10 cellular contexts compared by ENCODE assay signal in the genomic region with DNA sequence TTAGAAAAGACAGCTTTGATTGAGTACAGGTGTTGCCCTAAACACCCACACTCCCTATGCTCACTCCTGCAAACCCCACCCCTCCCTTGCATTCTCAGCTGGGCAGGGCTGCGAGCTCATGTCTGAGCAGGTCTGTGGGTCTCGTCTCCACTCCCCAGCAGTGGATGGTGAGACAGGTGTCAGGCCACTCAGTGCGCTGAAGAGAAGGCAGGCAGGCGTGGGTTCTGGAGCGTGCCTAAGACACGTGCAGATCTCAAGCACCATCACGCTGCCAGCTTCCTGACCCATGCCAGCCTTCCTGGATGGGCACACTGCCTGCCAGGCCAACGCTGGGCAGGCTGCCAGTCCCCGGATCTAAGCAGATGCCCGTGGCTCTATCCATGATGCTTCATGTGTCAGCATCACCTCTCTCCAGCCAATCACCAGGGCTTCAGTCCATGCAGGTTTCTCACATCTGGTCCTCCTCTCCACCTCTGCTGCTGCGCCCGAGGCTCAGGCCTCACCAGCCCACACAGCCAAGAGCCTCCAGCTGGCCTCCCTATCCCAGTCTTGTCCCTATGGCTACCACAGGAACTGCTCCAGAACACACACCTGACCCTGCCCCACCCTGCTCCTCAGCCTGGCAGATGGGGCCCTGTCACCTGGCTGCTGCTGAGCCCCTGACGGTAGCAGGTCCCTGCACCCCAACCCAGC. TPM values are rescaled to one million over a fixed set of nuclear protein-coding genes. Genes with fewer than 3 reads are reported as not detected.
A peak's percentile ranks its signal among the peaks of the same experiment; 100 is the strongest.
DNase-seq lines count a peak whose midpoint lies in the region; ATAC-seq and TF ChIP-seq lines count a peak whose summit lies in the region.
"Had no signal": no experiment of that assay in that cellular context is flagged by ENCODE, and none has a peak within 500 bp of the region (broad histone marks: within the 10 kb centered on the region; RNA-seq: fewer than 3 reads in every experiment).

No MANE protein-coding gene starts in this region.

- H3K9me3 ChIP-seq in HEK293 (ENCODE audit: control insufficient read depth, insufficient read depth, low read depth, low read length) = no peaks in the 10 kb centered on the region

- H3K27me3 Mint-ChIP-seq in progenitor cell of endocrine pancreas = no peaks in the 10 kb centered on the region

- CTCF ChIA-PET in HEK293 (lab: Yijun Ruan, JAX) (no interaction called here), RWPE1 (lab: Yijun Ruan, JAX) (interaction anchor here (1.7 kb wide), 1 partner anchor 12 kb away, joined by 10 read pairs; no protein-coding TSS in a partner anchor)

- H3K4me3 ChIP-seq in HEK293 (ENCODE audit: low read depth, low read length) = no peak overlapping the region

- TF ChIP-seq CTCF in HEK293 (tag by site-specific recombination; IDR thresholded peaks at IDR 0.05) (no peak), RWPE1 (conservative IDR thresholded peaks at IDR 0.05; ENCODE audit: low read depth) (no peak), progenitor cell of endocrine pancreas (IDR thresholded peaks at IDR 0.05; ENCODE audit: unreplicated experiment) (no peak)

- H3K36me3 Mint-ChIP-seq in progenitor cell of endocrine pancreas (ENCODE audit: insufficient read depth) = peaks cover 20% of the 10 kb centered on the region

- peak; percentile 85 for ATAC-seq in Right ventricle myocardium inferior
- no peak for ATAC-seq in GM18907 (IDR thresholded peaks at IDR 0.05; ENCODE audit: unreplicated experiment)

- intact Hi-C loops in Right ventricle myocardium inferior (cut with DNase I) = loop anchor here (5.0 kb wide), 1 partner anchor 58 kb away; no protein-coding TSS in a partner anchor

- POLR2A ChIA-PET in HEK293 (lab: Yijun Ruan, JAX) = no interaction called here
- POLR2A ChIA-PET in RWPE1 (lab: Yijun Ruan, JAX; ENCODE audit: low non-redundant PET) = no interaction called here

- peak overlapping the region; percentile 14 for H3K27ac Mint-ChIP-seq in progenitor cell of endocrine pancreas
- H3K27ac Mint-ChIP-seq: mesothelial cell of epicardium had no signal

- peaks cover 26 to 71% of the 10 kb centered on the region in 2 experiments for H3K36me3 ChIP-seq in HEK293 (ENCODE audit: control insufficient read depth in 2 of 2, insufficient read depth in 1 of 2, low read length in 2 of 2)

- no peaks in the 10 kb centered on the region for H3K4me1 Mint-ChIP-seq in progenitor cell of endocrine pancreas (ENCODE audit: low read depth)
- H3K4me1 Mint-ChIP-seq: mesothelial cell of epicardium had no signal

- no peaks in the 10 kb centered on the region for H3K9me3 Mint-ChIP-seq in progenitor cell of endocrine pancreas (ENCODE audit: low read depth)
- H3K9me3 Mint-ChIP-seq: mesothelial cell of epicardium had no signal

- DNase-seq in RWPE1 (ENCODE audit: low spot score) (peak; percentile 85), Right ventricle myocardium inferior (ENCODE audit: missing footprints) (peak; percentile 78), progenitor cell of endocrine pancreas (ENCODE audit: low spot score, unreplicated experiment) (no peak), GF-D8 (lab: John Stamatoyannopoulos, UW) (no peak), SKM-1 (lab: John Stamatoyannopoulos, UW; ENCODE audit: unreplicated experiment) (no peak), T-helper 9 cell (no peak)
- DNase-seq: OCI-M1 had no signal

- H3K27ac ChIP-seq in HEK293 (ENCODE audit: extremely low read depth, low read depth, low read length) (no peak overlapping the region), RWPE1 (peak overlapping the region; percentile 70)

- H3K4me1 ChIP-seq in HEK293 (ENCODE audit: control insufficient read depth, insufficient read depth, low read length) = no peaks in the 10 kb centered on the region

- H3K4me3 Mint-ChIP-seq in progenitor cell of endocrine pancreas (ENCODE audit: low read depth) = no peak overlapping the region
- H3K4me3 Mint-ChIP-seq: mesothelial cell of epicardium had no signal

TF ChIP-seq in HEK293, 187 proteins besides CTCF, POLR2A, EP300 and RAD21:
- TF ChIP-seq, protein P1, sequence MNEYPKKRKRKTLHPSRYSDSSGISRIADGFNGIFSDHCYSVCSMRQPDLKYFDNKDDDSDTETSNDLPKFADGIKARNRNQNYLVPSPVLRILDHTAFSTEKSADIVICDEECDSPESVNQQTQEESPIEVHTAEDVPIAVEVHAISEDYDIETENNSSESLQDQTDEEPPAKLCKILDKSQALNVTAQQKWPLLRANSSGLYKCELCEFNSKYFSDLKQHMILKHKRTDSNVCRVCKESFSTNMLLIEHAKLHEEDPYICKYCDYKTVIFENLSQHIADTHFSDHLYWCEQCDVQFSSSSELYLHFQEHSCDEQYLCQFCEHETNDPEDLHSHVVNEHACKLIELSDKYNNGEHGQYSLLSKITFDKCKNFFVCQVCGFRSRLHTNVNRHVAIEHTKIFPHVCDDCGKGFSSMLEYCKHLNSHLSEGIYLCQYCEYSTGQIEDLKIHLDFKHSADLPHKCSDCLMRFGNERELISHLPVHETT (tag by site-specific recombination; IDR thresholded peaks at IDR 0.05) = no peak
- no peak for TF ChIP-seq KLF9 (tag by site-specific recombination; IDR thresholded peaks at IDR 0.05; ENCODE audit: low read depth)
- no peak for TF ChIP-seq KLF8 (tag by site-specific recombination; IDR thresholded peaks at IDR 0.05)
- TF ChIP-seq BCL11B (tag by site-specific recombination; IDR thresholded peaks at IDR 0.05; ENCODE audit: low read depth) = no peak
- TF ChIP-seq ZIC2 (tag by site-specific recombination; IDR thresholded peaks at IDR 0.05) = no peak
- TF ChIP-seq ZNF600 (tag by site-specific recombination; IDR thresholded peaks at IDR 0.05) = 0 out of 2 replicates have a peak, but pooled peaks have one; percentile 34
- TF ChIP-seq, protein P2, sequence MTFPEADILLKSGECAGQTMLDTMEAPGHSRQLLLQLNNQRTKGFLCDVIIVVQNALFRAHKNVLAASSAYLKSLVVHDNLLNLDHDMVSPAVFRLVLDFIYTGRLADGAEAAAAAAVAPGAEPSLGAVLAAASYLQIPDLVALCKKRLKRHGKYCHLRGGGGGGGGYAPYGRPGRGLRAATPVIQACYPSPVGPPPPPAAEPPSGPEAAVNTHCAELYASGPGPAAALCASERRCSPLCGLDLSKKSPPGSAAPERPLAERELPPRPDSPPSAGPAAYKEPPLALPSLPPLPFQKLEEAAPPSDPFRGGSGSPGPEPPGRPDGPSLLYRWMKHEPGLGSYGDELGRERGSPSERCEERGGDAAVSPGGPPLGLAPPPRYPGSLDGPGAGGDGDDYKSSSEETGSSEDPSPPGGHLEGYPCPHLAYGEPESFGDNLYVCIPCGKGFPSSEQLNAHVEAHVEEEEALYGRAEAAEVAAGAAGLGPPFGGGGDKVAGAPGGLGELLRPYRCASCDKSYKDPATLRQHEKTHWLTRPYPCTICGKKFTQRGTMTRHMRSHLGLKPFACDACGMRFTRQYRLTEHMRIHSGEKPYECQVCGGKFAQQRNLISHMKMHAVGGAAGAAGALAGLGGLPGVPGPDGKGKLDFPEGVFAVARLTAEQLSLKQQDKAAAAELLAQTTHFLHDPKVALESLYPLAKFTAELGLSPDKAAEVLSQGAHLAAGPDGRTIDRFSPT (tag by site-specific recombination; IDR thresholded peaks at IDR 0.05) = 0 out of 2 replicates have a peak, but pooled peaks have one; percentile 50
- no peak for TF ChIP-seq ZNF354C (tag by site-specific recombination; IDR thresholded peaks at IDR 0.05; ENCODE audit: borderline replicate concordance, low read depth)
- TF ChIP-seq ZNF501 (tag by site-specific recombination; IDR thresholded peaks at IDR 0.05) = no peak
- no peak for TF ChIP-seq ZFP69B (tag by site-specific recombination; IDR thresholded peaks at IDR 0.05)
- TF ChIP-seq ZNF530 (tag by site-specific recombination; IDR thresholded peaks at IDR 0.05; ENCODE audit: low read depth) = no peak

RNA-seq across cellular contexts. Expression of a gene that starts 42.6 kb away (rescaled TPM):
- total RNA-seq in Right ventricle myocardium inferior (64.7 TPM), progenitor cell of endocrine pancreas (56.8 and 59.3 TPM in 2 replicates)

Comparison
In these comparisons a context has a peak if more than half of its experiments do, and no peak if none do; other contexts are left out.
1. DNase-seq: peak in RWPE1 (single experiment) and Right ventricle myocardium inferior (single experiment); none in progenitor cell of endocrine pancreas (single experiment), GF-D8 (single experiment), SKM-1 (single experiment) and T-helper 9 cell (single experiment).